ENCODE assay signal across 1 cellular context in genomic region chr17:60065136-60065535, GRCh38.
A peak's percentile ranks its signal among the peaks of the same experiment; 100 is the strongest.
TF ChIP-seq lines count a peak whose summit lies in the region.

No MANE protein-coding gene starts in this region.

TF ChIP-seq in endothelial cell of umbilical vein, 7 proteins besides CTCF, POLR2A, EP300 and RAD21:
- no peak for TF ChIP-seq MAX (IDR thresholded peaks at IDR 0.05; ENCODE audit: insufficient read depth, insufficient read length)
- peak; percentile 55 for TF ChIP-seq FOS (IDR thresholded peaks at IDR 0.05; ENCODE audit: borderline replicate concordance, insufficient read depth, low read length)
- peak; percentile 17 for TF ChIP-seq JUN (IDR thresholded peaks at IDR 0.05; ENCODE audit: borderline replicate concordance, insufficient read depth, insufficient read length, low read depth)
TF ChIP-seq in endothelial cell of umbilical vein: peak in this region for 2.
